1 cellular context compared by ENCODE assay signal in genomic region chr11:130574740-130575139, GRCh38.
TF ChIP-seq lines count a peak whose summit lies in the region.

No MANE protein-coding gene starts in this region.

TF ChIP-seq in H1, 55 proteins besides CTCF, POLR2A, EP300 and RAD21 (continued from another document):
- TF ChIP-seq PHF8 (conservative IDR thresholded peaks at IDR 0.05; ENCODE audit: low read depth, low read length), result no peak
- TF ChIP-seq, protein P1, sequence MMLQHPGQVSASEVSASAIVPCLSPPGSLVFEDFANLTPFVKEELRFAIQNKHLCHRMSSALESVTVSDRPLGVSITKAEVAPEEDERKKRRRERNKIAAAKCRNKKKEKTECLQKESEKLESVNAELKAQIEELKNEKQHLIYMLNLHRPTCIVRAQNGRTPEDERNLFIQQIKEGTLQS (IDR thresholded peaks at IDR 0.05; ENCODE audit: insufficient read depth, low read depth, low read length), result no peak
- no peak for TF ChIP-seq SP2 (IDR thresholded peaks at IDR 0.05; ENCODE audit: low read length)
